ENCODE assay signal across 24 cellular contexts in genomic region chr5:54739371-54739770, GRCh38.
"Had no signal": no experiment of that assay in that cellular context is flagged by ENCODE, and none has a peak within 500 bp of the region (broad histone marks: within the 10 kb centered on the region; RNA-seq: fewer than 3 reads in every experiment).

No MANE protein-coding gene starts in this region.

- H3K4me3 ChIP-seq: esophagus squamous epithelium, lung, mucosa of descending colon, right lobe of liver, smooth muscle cell, stomach, thyroid gland, vagina had no signal

- H3K27me3 ChIP-seq: esophagus squamous epithelium, neutrophil, right lobe of liver, stomach, thyroid gland, vagina had no signal

- H3K9me3 ChIP-seq: esophagus squamous epithelium, mucosa of descending colon, neutrophil, right lobe of liver, stomach, thyroid gland, vagina had no signal

- ATAC-seq: effector memory CD8-positive, alpha-beta T cell; left lobe of liver; mucosa of descending colon; natural killer cell treated with Interleukin-12 subunit alpha and Interleukin-12 subunit beta and Interleukin-15 and Interleukin-18, amount 100 ng/mL, for 72 hours; right lobe of liver had no signal

- H3K9ac ChIP-seq: parathyroid adenoma had no signal

- H3K36me3 ChIP-seq: esophagus squamous epithelium, neutrophil, right lobe of liver, stomach, thyroid gland, vagina had no signal

- H3K4me2 ChIP-seq: smooth muscle cell had no signal

- H3K27ac ChIP-seq: neutrophil, parathyroid adenoma, right lobe of liver, stomach, thyroid gland, vagina had no signal

- DNase-seq: cortex of kidney; effector memory CD8-positive, alpha-beta T cell; erythroblast; esophagus squamous epithelium; head of caudate nucleus; kidney; mucosa of descending colon; naive B cell; right lobe of liver; stimulated activated CD4-positive, alpha-beta T cell treated with anti-CD3 and anti-CD28 coated beads, Interleukin-12 subunit alpha, Interleukin-12 subunit beta, amount 100 ng/mL, for 4 hours; stimulated activated CD4-positive, alpha-beta T cell treated with anti-CD3 and anti-CD28 coated beads, Interleukin-1b, Interleukin-23, amount 100 ng/mL, for 48 hours; stimulated activated CD4-positive, alpha-beta T cell treated with anti-CD3 and anti-CD28 coated beads, Interleukin-4, amount 100 ng/mL, for 1 hour; stimulated activated CD8-positive, alpha-beta memory T cell treated with anti-CD3 and anti-CD28 coated beads, Interleukin-4, amount 100 ng/mL, for 48 hours; stimulated activated naive CD4-positive, alpha-beta T cell treated with Interleukin-2 at 50 U/mL for 16 hours; stomach; thyroid gland; trophoblast cell had no signal
